In genomic region chr5:891837-892389, GRCh38 we compare ENCODE assay signal across 8 cellular contexts. TPM values are rescaled to one million over a fixed set of nuclear protein-coding genes. Genes with fewer than 3 reads are reported as not detected.
DNase-seq lines count a peak whose midpoint lies in the region; ATAC-seq and TF ChIP-seq lines count a peak whose summit lies in the region.

No MANE protein-coding gene starts in this region.

- peak overlapping the region; percentile 92 to 98 (median 96) for H3K27ac ChIP-seq in BLaER1 treated with 17β-estradiol and CSF1 and Interleukin-3, amounts not matched to agents 10 nM and 100 nM
- H3K27ac ChIP-seq in mammary epithelial cell (ENCODE audit: insufficient read depth, low read depth, low read length) (peak overlapping the region; percentile 87), stomach (peak overlapping the region; percentile 87 to 96 (median 91))

- no peak for TF ChIP-seq POLR2A in stomach (IDR thresholded peaks at IDR 0.05)

- H3K4me3 ChIP-seq in BLaER1 treated with 17β-estradiol and CSF1 and Interleukin-3, amounts not matched to agents 10 nM and 100 nM = peak overlapping the region; percentile 76 to 95 (median 92)
- H3K4me3 ChIP-seq in mammary epithelial cell (replicated peaks in 1 of 3; ENCODE audit: insufficient read depth in 1 of 3, low read depth in 2 of 3, low read length in 3 of 3) (peak overlapping the region; percentile 58 to 79 (median 75)), stomach (peak overlapping the region; percentile 78 to 96 (median 80))

- H3K4me1 ChIP-seq in BLaER1 treated with 17β-estradiol and CSF1 and Interleukin-3, amounts not matched to agents 10 nM and 100 nM = peaks cover 20 to 34% (median 28%) of the 10 kb centered on the region in 10 experiments
- H3K4me1 ChIP-seq in mammary epithelial cell (ENCODE audit: insufficient read depth, low read length) = peaks cover 23% of the 10 kb centered on the region
- H3K4me1 ChIP-seq in stomach = peaks cover 20 to 29% (median 28%) of the 10 kb centered on the region in 4 donors

- TF ChIP-seq CTCF in mammary epithelial cell (conservative IDR thresholded peaks at IDR 0.05 in 1 of 2, IDR thresholded peaks at IDR 0.05 in 1 of 2; ENCODE audit: extremely low read depth in 1 of 2, insufficient read depth in 1 of 2, low read depth in 1 of 2, low read length in 2 of 2) = no peak
- no peak for TF ChIP-seq CTCF in stomach (IDR thresholded peaks at IDR 0.05)

- H3K4me2 ChIP-seq in BLaER1 treated with 17β-estradiol and CSF1 and Interleukin-3, amounts not matched to agents 10 nM and 100 nM = peak overlapping the region; percentile 79 to 99 (median 96)
- peak overlapping the region; percentile 92 for H3K4me2 ChIP-seq in mammary epithelial cell (ENCODE audit: insufficient read depth, low read depth, low read length)

- CTCF ChIA-PET in mammary epithelial cell (lab: Charles Lee; ENCODE audit: low non-redundant PET) = no interaction called here

- peaks cover 94% of the 10 kb centered on the region for H3K79me2 ChIP-seq in mammary epithelial cell (ENCODE audit: insufficient read depth, low read length)

- peaks cover 0 to 52% (median 45%) of the 10 kb centered on the region in 11 experiments; a peak in 18 of 22 replicates for H4K20me1 ChIP-seq in BLaER1 treated with 17β-estradiol and CSF1 and Interleukin-3, amounts not matched to agents 10 nM and 100 nM
- no peaks in the 10 kb centered on the region for H4K20me1 ChIP-seq in mammary epithelial cell (ENCODE audit: insufficient read depth, low read length)

- dilution Hi-C loops in mammary epithelial cell (cut with HindIII; ENCODE audit: low sequenced_read_pairs) = no loop called here

- H2AFZ ChIP-seq in mammary epithelial cell (ENCODE audit: low read depth, low read length) = peak overlapping the region; percentile 91

- H3K27me3 ChIP-seq in BLaER1 treated with 17β-estradiol and CSF1 and Interleukin-3, amounts not matched to agents 10 nM and 100 nM = no peaks in the 10 kb centered on the region
- no peaks in the 10 kb centered on the region for H3K27me3 ChIP-seq in mammary epithelial cell (ENCODE audit: insufficient read depth, low read length)
- no peaks in the 10 kb centered on the region for H3K27me3 ChIP-seq in stomach

- no peak for TF ChIP-seq EP300 in stomach (IDR thresholded peaks at IDR 0.05)

- intact Hi-C loops in mammary epithelial cell (cut with micrococcal nuclease) = loop anchor here (2.0 to 10.0 kb wide), 3 partner anchors 219 to 620 kb away; partner anchors contain the start of gene PDCD6
- intact Hi-C loops in left colon (cut with DNase I, micrococcal nuclease) = no loop called here
- intact Hi-C loops in stomach (cut with DNase I; ENCODE audit: low total_unique reads) = no loop called here

- no peaks in the 10 kb centered on the region for H3K9me3 ChIP-seq in BLaER1 treated with 17β-estradiol and CSF1 and Interleukin-3, amounts not matched to agents 10 nM and 100 nM (replicated peaks in 1 of 11)
- H3K9me3 ChIP-seq in mammary epithelial cell (replicated peaks; ENCODE audit: insufficient read depth, low read length) (no peaks in the 10 kb centered on the region), stomach (no peaks in the 10 kb centered on the region)

- BruUV-seq in mammary epithelial cell (replicated peaks; lab: Mats Ljungman, UMichigan) = no TSS peak

- in situ Hi-C loops in mammary epithelial cell (cut with MboI; ENCODE audit: low sequenced_read_pairs in 2 of 2) = loop anchor here in 1 of 2 donors (25.0 kb wide), 1 partner anchor 230 kb away; no protein-coding TSS in a partner anchor

- ATAC-seq in GM19438 (IDR thresholded peaks at IDR 0.05; ENCODE audit: low read depth, unreplicated experiment) (peak; percentile 17), left colon (peak; percentile 51)

- peaks cover 46 to 78% (median 72%) of the 10 kb centered on the region in 11 experiments for H3K36me3 ChIP-seq in BLaER1 treated with 17β-estradiol and CSF1 and Interleukin-3, amounts not matched to agents 10 nM and 100 nM
- peaks cover 44% of the 10 kb centered on the region for H3K36me3 ChIP-seq in mammary epithelial cell (ENCODE audit: insufficient read depth, low read length)
- peaks cover 33 to 46% (median 45%) of the 10 kb centered on the region in 4 donors for H3K36me3 ChIP-seq in stomach

- DNase-seq in NCI-H146 treated with DMSO at 0.1 percent for 48 hours (lab: John Stamatoyannopoulos, UW; ENCODE audit: unreplicated experiment) (peak; percentile 25), mammary epithelial cell (peak; percentile 19), left colon (peak in 1 of 2 donors; percentile 16), stomach (no peak), NCI-H1105 treated with DMSO at 0.1 percent for 48 hours (lab: John Stamatoyannopoulos, UW) (no peak), COR-L47 (lab: John Stamatoyannopoulos, UW) (no peak)

- WGBS in mammary epithelial cell (ENCODE audit: low coverage, missing lambda C conversion rate) = 0% methylated on average over 8 of the region's 25 CpGs
- WGBS in stomach, 5 donors = 8 to 14% (median 12%) methylated on average over 22 to 25 of the region's 25 CpGs

- H3K9ac ChIP-seq in BLaER1 treated with 17β-estradiol and CSF1 and Interleukin-3, amounts not matched to agents 10 nM and 100 nM = peak overlapping the region; percentile 92 to 99 (median 96)
- H3K9ac ChIP-seq in mammary epithelial cell (ENCODE audit: insufficient read depth, low read length) = peak overlapping the region; percentile 90

RNA-seq across cellular contexts. Expression of gene BRD9, which starts 0.7 kb away (rescaled TPM):
- total RNA-seq in mammary epithelial cell (10 to 100 TPM; 25.5 to 45.8 TPM), left colon (10 to 100 TPM; 27.6 to 42.9 TPM), stomach (100 to 1,000 TPM in 2 of 5 donors, 10 to 100 TPM in 3; 34.1 to 152 (median 48.7) TPM)
- polyA plus RNA-seq in mammary epithelial cell (14.5 TPM), stomach (10 to 100 TPM; 16.2 to 32.1 (median 25.8) TPM)
- polyA minus RNA-seq in mammary epithelial cell = 19.9 TPM

RNA-seq across cellular contexts. Expression of gene TRIP13, which starts 0.8 kb away (rescaled TPM):
- total RNA-seq in mammary epithelial cell = 10 to 100 TPM in 1 of 2 donors, 1 to 10 TPM in 1; 5.7 to 27.9 TPM
- polyA plus RNA-seq in mammary epithelial cell = 35.4 TPM
- 68.5 TPM for polyA minus RNA-seq in mammary epithelial cell
- total RNA-seq in left colon = 1 to 10 TPM; 2.1 to 4.3 TPM
- 10 to 100 TPM in 1 of 5 donors, 1 to 10 TPM in 2, under 1 TPM in 1, not detected in 1; 0.58 to 10.4 (median 4.1) TPM for total RNA-seq in stomach
- polyA plus RNA-seq in stomach = 1 to 10 TPM; 1.1 to 4.8 (median 3.5) TPM

RNA-seq across cellular contexts. Expression of gene ZDHHC11, which starts 41.1 kb away (rescaled TPM):
- total RNA-seq in mammary epithelial cell (10 to 100 TPM in 1 of 2 donors, 1 to 10 TPM in 1; 6.0 to 10.6 TPM), left colon (10 to 100 TPM in 1 of 2 donors, 1 to 10 TPM in 1; 2.7 to 27.8 TPM), stomach (10 to 100 TPM in 3 of 5 donors, 1 to 10 TPM in 2; 1.8 to 35.2 (median 18.9) TPM)
- polyA plus RNA-seq in mammary epithelial cell (0.63 TPM), stomach (10 to 100 TPM in 1 of 3 donors, 1 to 10 TPM in 2; 1.6 to 13.9 (median 2.4) TPM)
- polyA minus RNA-seq in mammary epithelial cell = 4.8 TPM

Comparison
In these comparisons a context has a peak if more than half of its experiments do, and no peak if none do; other contexts are left out.
1. DNase-seq: peak in NCI-H146 treated with DMSO at 0.1 percent for 48 hours (single experiment) and mammary epithelial cell (single experiment); none in stomach (single experiment), NCI-H1105 treated with DMSO at 0.1 percent for 48 hours (single experiment) and COR-L47 (single experiment).
2. Peak in every context shown above with its lines, with median percentiles within 50 percentile points of each other: H3K27ac ChIP-seq and H3K4me3 ChIP-seq.